9 cellular contexts compared by ENCODE assay signal in genomic region chr10:75396861-75397570, GRCh38. TPM values are rescaled to one million over a fixed set of nuclear protein-coding genes. Genes with fewer than 3 reads are reported as not detected.
DNase-seq lines count a peak whose midpoint lies in the region; ATAC-seq and TF ChIP-seq lines count a peak whose summit lies in the region.
"Had no signal": no experiment of that assay in that cellular context is flagged by ENCODE, and none has a peak within 500 bp of the region (broad histone marks: within the 10 kb centered on the region; RNA-seq: fewer than 3 reads in every experiment).

No MANE protein-coding gene starts in this region.

- H3K4me1 ChIP-seq in fibroblast of lung (ENCODE audit: control insufficient read depth, extremely low read depth, insufficient read depth, low read length) (peaks cover 4% of the 10 kb centered on the region), mucosa of stomach (ENCODE audit: control insufficient read depth, insufficient read depth, low read length) (peaks cover 14% of the 10 kb centered on the region), aorta (ENCODE audit: control insufficient read depth in 1 of 2, insufficient read depth in 2 of 2, low read length in 2 of 2) (no peaks in the 10 kb centered on the region)

- peaks cover 17% of the 10 kb centered on the region for H3K4me1 Mint-ChIP-seq in activated CD4-positive, alpha-beta memory T cell treated with anti-CD3 and anti-CD28 coated beads, Interleukin-2, amount 10 ng/mL, durations not matched to agents 7 days and 5 days

- H3K9me3 ChIP-seq in fibroblast of lung (ENCODE audit: control insufficient read depth, insufficient read depth, low read depth, low read length) (no peaks in the 10 kb centered on the region), mucosa of stomach (ENCODE audit: control insufficient read depth, low read length) (no peaks in the 10 kb centered on the region), aorta (ENCODE audit: control insufficient read depth, low read length) (no peaks in the 10 kb centered on the region)

- no peaks in the 10 kb centered on the region for H3K27me3 ChIP-seq in fibroblast of lung (ENCODE audit: control insufficient read depth, insufficient read depth, low read length)
- H3K27me3 ChIP-seq in mucosa of stomach (ENCODE audit: control insufficient read depth, insufficient read depth, low read length), result peaks cover 21% of the 10 kb centered on the region
- no peaks in the 10 kb centered on the region for H3K27me3 ChIP-seq in aorta (ENCODE audit: control insufficient read depth in 1 of 2, insufficient read depth in 2 of 2, low read length in 1 of 2)

- H3K9ac ChIP-seq in fibroblast of lung (ENCODE audit: insufficient read depth, low read length) (peak overlapping the region; percentile 64), mucosa of stomach (ENCODE audit: low read length) (peak overlapping the region; percentile 74)

- POLR2A ChIA-PET in activated CD4-positive, alpha-beta memory T cell treated with anti-CD3 and anti-CD28 coated beads, Interleukin-2, amount 10 ng/mL, durations not matched to agents 7 days and 5 days (lab: Charles Lee), result no interaction called here

- H3K36me3 ChIP-seq in fibroblast of lung (ENCODE audit: control insufficient read depth, insufficient read depth, low read length) (peaks cover 10% of the 10 kb centered on the region), mucosa of stomach (ENCODE audit: control insufficient read depth, insufficient read depth, low read length) (no peaks in the 10 kb centered on the region), aorta (ENCODE audit: control insufficient read depth in 1 of 2, insufficient read depth in 2 of 2, low read length in 1 of 2) (no peaks in the 10 kb centered on the region)

- peak overlapping the region; percentile 95 for H3K4me2 ChIP-seq in fibroblast of lung (ENCODE audit: extremely low read depth, insufficient read depth, low read length)

- WGBS in aorta, 2 donors, result 49 to 66% methylated on average over 47 to 57 of the region's 57 CpGs

- TF ChIP-seq CTCF in fibroblast of lung (conservative IDR thresholded peaks at IDR 0.05 in 1 of 2, IDR thresholded peaks at IDR 0.05 in 1 of 2; ENCODE audit: low read depth in 1 of 2, low read length in 2 of 2), result no peak

- intact Hi-C loops in Right ventricle myocardium superior (cut with DNase I) (loop anchor here (5.0 to 10.0 kb wide), 4 partner anchors 518 to 1608 kb away; no protein-coding TSS in a partner anchor), cardiac septum (cut with DNase I) (loop anchor here (5.0 kb wide), 3 partner anchors 105 to 905 kb away; no protein-coding TSS in a partner anchor), aorta (cut with DNase I) (loop anchor here (5.0 to 10.0 kb wide), 5 partner anchors 100 to 1150 kb away; no protein-coding TSS in a partner anchor)

- no peak overlapping the region for H2AFZ ChIP-seq in fibroblast of lung (ENCODE audit: low read length)

- no peaks in the 10 kb centered on the region for H4K20me1 ChIP-seq in fibroblast of lung (ENCODE audit: control insufficient read depth, extremely low read depth, insufficient read depth, low read length)

- H3K27ac ChIP-seq in fibroblast of lung (ENCODE audit: insufficient read depth, low read length), result peak overlapping the region; percentile 95
- peak overlapping the region; percentile 19 to 43 for H3K27ac ChIP-seq in aorta (ENCODE audit: low read depth in 1 of 2, low read length in 2 of 2)

- DNase-seq in Right ventricle myocardium superior, result peak; percentile 57
- DNase-seq in cardiac septum (ENCODE audit: low spot score), result no peak
- DNase-seq in fibroblast of lung (ENCODE audit: low read depth in 2 of 2), result peak; percentile 20 to 65
- DNase-seq in aorta, result no peak
- DNase-seq in activated CD4-positive, alpha-beta memory T cell treated with anti-CD3 and anti-CD28 coated beads, Interleukin-2, amount 10 ng/mL, durations not matched to agents 7 days and 5 days, result no peak
- no peak for DNase-seq in NCI-H524 treated with DMSO at 0.1 percent for 48 hours (lab: John Stamatoyannopoulos, UW)
- DNase-seq in NCI-H226, result no peak
- DNase-seq: activated CD4-positive, alpha-beta T cell treated with anti-CD3 and anti-CD28 coated beads for 36 hours had no signal

- H3K27ac Mint-ChIP-seq in activated CD4-positive, alpha-beta memory T cell treated with anti-CD3 and anti-CD28 coated beads, Interleukin-2, amount 10 ng/mL, durations not matched to agents 7 days and 5 days, result no peak overlapping the region
- H3K27ac Mint-ChIP-seq: activated CD4-positive, alpha-beta T cell treated with anti-CD3 and anti-CD28 coated beads for 36 hours had no signal

- peaks cover 4% of the 10 kb centered on the region for H3K36me3 Mint-ChIP-seq in activated CD4-positive, alpha-beta memory T cell treated with anti-CD3 and anti-CD28 coated beads, Interleukin-2, amount 10 ng/mL, durations not matched to agents 7 days and 5 days (ENCODE audit: low read depth)

- H3K79me2 ChIP-seq in fibroblast of lung (ENCODE audit: control insufficient read depth, insufficient read depth, low read length), result peaks cover 45% of the 10 kb centered on the region

- H3K4me3 ChIP-seq in fibroblast of lung (replicated peaks in 1 of 4; ENCODE audit: control extremely low read depth in 1 of 4, insufficient read depth in 1 of 4, low read depth in 3 of 4, low read length in 4 of 4) (peak overlapping the region; percentile 67 to 97 (median 82)), mucosa of stomach (ENCODE audit: low read length) (peak overlapping the region; percentile 43), aorta (ENCODE audit: low read length in 2 of 2) (no peak overlapping the region)

- no peaks in the 10 kb centered on the region for H3K9me3 Mint-ChIP-seq in activated CD4-positive, alpha-beta memory T cell treated with anti-CD3 and anti-CD28 coated beads, Interleukin-2, amount 10 ng/mL, durations not matched to agents 7 days and 5 days

- ATAC-seq in Right ventricle myocardium superior (ENCODE audit: poor library complexity) (no peak), aorta (ENCODE audit: low FRiP score) (no peak)
- ATAC-seq: activated CD4-positive, alpha-beta T cell treated with anti-CD3 and anti-CD28 coated beads for 36 hours had no signal

- H3K27me3 Mint-ChIP-seq in activated CD4-positive, alpha-beta memory T cell treated with anti-CD3 and anti-CD28 coated beads, Interleukin-2, amount 10 ng/mL, durations not matched to agents 7 days and 5 days, result peaks cover 51% of the 10 kb centered on the region

- no peak overlapping the region for H3K4me3 Mint-ChIP-seq in activated CD4-positive, alpha-beta memory T cell treated with anti-CD3 and anti-CD28 coated beads, Interleukin-2, amount 10 ng/mL, durations not matched to agents 7 days and 5 days
- H3K4me3 Mint-ChIP-seq: activated CD4-positive, alpha-beta T cell treated with anti-CD3 and anti-CD28 coated beads for 36 hours had no signal

- CTCF ChIA-PET in activated CD4-positive, alpha-beta memory T cell treated with anti-CD3 and anti-CD28 coated beads, Interleukin-2, amount 10 ng/mL, durations not matched to agents 7 days and 5 days (lab: Charles Lee), result no interaction called here

RNA-seq across cellular contexts. Expression of gene ZNF503, which starts 4.5 kb away (rescaled TPM):
- total RNA-seq in Right ventricle myocardium superior, result 6.8 TPM
- 3.3 TPM for total RNA-seq in cardiac septum
- total RNA-seq in fibroblast of lung, result 7.1 and 8.2 TPM in 2 replicates
- 3.4 and 4.9 TPM in 2 replicates for polyA plus RNA-seq in fibroblast of lung
- polyA plus RNA-seq in fibroblast of lung (2012), result 17.7 and 24.0 TPM in 2 replicates
- polyA minus RNA-seq in fibroblast of lung (ENCODE audit: low replicate concordance), result 2.0 and 4.0 TPM in 2 replicates
- 10 to 100 TPM; 15.7 to 32.1 TPM for total RNA-seq in aorta
- polyA plus RNA-seq in aorta, result 10 to 100 TPM in 1 of 2 donors, 1 to 10 TPM in 1; 7.0 to 22.1 TPM
- total RNA-seq in activated CD4-positive, alpha-beta memory T cell treated with anti-CD3 and anti-CD28 coated beads, Interleukin-2, amount 10 ng/mL, durations not matched to agents 7 days and 5 days, result under 1 TPM; 0.23 to 0.35 TPM

RNA-seq across cellular contexts. Expression of gene LRMDA, which starts 34.4 kb away (rescaled TPM):
- 26.3 TPM for total RNA-seq in Right ventricle myocardium superior
- total RNA-seq in cardiac septum, result 4.5 TPM
- 1.0 and 2.0 TPM in 2 replicates for total RNA-seq in fibroblast of lung
- 0.76 and 1.7 TPM in 2 replicates for polyA plus RNA-seq in fibroblast of lung
- 0.99 and 1.8 TPM in 2 replicates for polyA plus RNA-seq in fibroblast of lung (2012)
- 2.6 TPM in 1 of 2 replicates, not detected in the other for polyA minus RNA-seq in fibroblast of lung (ENCODE audit: low replicate concordance)
- total RNA-seq in aorta, result 10 to 100 TPM; 17.9 to 25.7 TPM
- polyA plus RNA-seq in aorta, result 10 to 100 TPM in 1 of 2 donors, 1 to 10 TPM in 1; 7.4 to 11.5 TPM
- total RNA-seq in activated CD4-positive, alpha-beta memory T cell treated with anti-CD3 and anti-CD28 coated beads, Interleukin-2, amount 10 ng/mL, durations not matched to agents 7 days and 5 days, result not detected
- total RNA-seq: activated CD4-positive, alpha-beta T cell treated with anti-CD3 and anti-CD28 coated beads for 36 hours had no signal

Comparison
In these comparisons a context has a peak if more than half of its experiments do, and no peak if none do; other contexts are left out.
1. DNase-seq: peak in Right ventricle myocardium superior (single experiment) and fibroblast of lung (2 of 2); none in cardiac septum (single experiment), aorta (0 of 2), activated CD4-positive, alpha-beta memory T cell treated with anti-CD3 and anti-CD28 coated beads, Interleukin-2, amount 10 ng/mL, durations not matched to agents 7 days and 5 days (single experiment), NCI-H524 treated with DMSO at 0.1 percent for 48 hours (single experiment) and NCI-H226 (single experiment).
2. H3K4me3 ChIP-seq: peak in fibroblast of lung (4 of 4) and mucosa of stomach (single experiment); none in aorta (0 of 2).